Comparison of ENCODE assay signal across 22 cellular contexts in genomic region chr17:69669441-69670178, GRCh38.
DNase-seq lines count a peak whose midpoint lies in the region; ATAC-seq, FAIRE-seq and TF ChIP-seq lines count a peak whose summit lies in the region.
"Had no signal": no experiment of that assay in that cellular context is flagged by ENCODE, and none has a peak within 500 bp of the region (broad histone marks: within the 10 kb centered on the region; RNA-seq: fewer than 3 reads in every experiment).

No MANE protein-coding gene starts in this region.

- no peaks in the 10 kb centered on the region for H3K36me3 ChIP-seq in pancreas
- H3K36me3 ChIP-seq: BLaER1 treated with 17β-estradiol and CSF1 and Interleukin-3, amounts not matched to agents 10 nM and 100 nM; breast epithelium had no signal

- intact Hi-C loops in pancreas (cut with DNase I): no loop called here

- TF ChIP-seq CTCF in pancreas (IDR thresholded peaks at IDR 0.05): no peak

- ATAC-seq in pancreas: no peak
- ATAC-seq: A549; activated CD4-positive, CD25-positive, alpha-beta regulatory T cell treated with anti-CD3 and anti-CD28 coated beads, Interleukin-2, amount 50 U/mL, for 24 hours; activated naive CD4-positive, alpha-beta T cell treated with anti-CD3 and anti-CD28 coated beads, Interleukin-2, amount 50 U/mL, for 72 hours; foreskin keratinocyte; GM12878 had no signal

- no peak overlapping the region for H3K27ac ChIP-seq in pancreas
- H3K27ac ChIP-seq: A549; BLaER1 treated with 17β-estradiol and CSF1 and Interleukin-3, amounts not matched to agents 10 nM and 100 nM; breast epithelium; foreskin keratinocyte had no signal

- FAIRE-seq in urothelium cell line (lab: Jason Lieb, UNC) (peak; percentile 46), pancreas (lab: Jason Lieb, UNC) (no peak)
- FAIRE-seq: A549, endothelial cell of umbilical vein, GM12878, H1 had no signal

- 44 to 52% methylated on average over 8 of the region's 8 CpGs for WGBS in pancreas, 2 donors

- no peaks in the 10 kb centered on the region for H3K4me1 ChIP-seq in pancreas
- H3K4me1 ChIP-seq: BLaER1 treated with 17β-estradiol and CSF1 and Interleukin-3, amounts not matched to agents 10 nM and 100 nM; breast epithelium had no signal

- no peaks in the 10 kb centered on the region for H3K9me3 ChIP-seq in pancreas
- H3K9me3 ChIP-seq: A549, breast epithelium had no signal

- H3K27me3 ChIP-seq in pancreas: no peaks in the 10 kb centered on the region
- H3K27me3 ChIP-seq: BLaER1 treated with 17β-estradiol and CSF1 and Interleukin-3, amounts not matched to agents 10 nM and 100 nM; breast epithelium; foreskin keratinocyte had no signal

- DNase-seq in NCI-H526 (lab: John Stamatoyannopoulos, UW) (peak; percentile 8 to 34), NCI-H526 treated with DMSO at 0.1 percent for 48 hours (lab: John Stamatoyannopoulos, UW) (no peak), NCI-H446 (lab: John Stamatoyannopoulos, UW) (peak; percentile 1 to 61), dedifferentiated amniotic fluid mesenchymal stem cell (ENCODE audit: extremely low spot score) (peak; percentile 43), urothelium cell line (ENCODE audit: low spot score) (no peak), pancreas (no peak), DMS79 treated with DMSO at 0.1 percent for 48 hours (lab: John Stamatoyannopoulos, UW) (no peak), 8988T (no peak)
- DNase-seq: activated CD8-positive, alpha-beta memory T cell treated with anti-CD3 and anti-CD28 coated beads for 24 hours; activated T-cell treated with anti-CD3 and anti-CD28 coated beads, Interleukin-2, amount 50 U/mL, for 48 hours; GF-D8; NCI-H1930; T-helper 9 cell had no signal

- H3K4me3 ChIP-seq in pancreas: no peak overlapping the region
- H3K4me3 ChIP-seq: A549; BLaER1 treated with 17β-estradiol and CSF1 and Interleukin-3, amounts not matched to agents 10 nM and 100 nM; breast epithelium; GM12878 had no signal

Comparison
In these comparisons a context has a peak if more than half of its experiments do, and no peak if none do; other contexts are left out.
1. DNase-seq: peak in NCI-H526 (2 of 2), NCI-H446 (2 of 2) and dedifferentiated amniotic fluid mesenchymal stem cell (single experiment); none in NCI-H526 treated with DMSO at 0.1 percent for 48 hours (single experiment), urothelium cell line (single experiment), pancreas (0 of 6), DMS79 treated with DMSO at 0.1 percent for 48 hours (single experiment) and 8988T (single experiment).